In the genomic region with DNA sequence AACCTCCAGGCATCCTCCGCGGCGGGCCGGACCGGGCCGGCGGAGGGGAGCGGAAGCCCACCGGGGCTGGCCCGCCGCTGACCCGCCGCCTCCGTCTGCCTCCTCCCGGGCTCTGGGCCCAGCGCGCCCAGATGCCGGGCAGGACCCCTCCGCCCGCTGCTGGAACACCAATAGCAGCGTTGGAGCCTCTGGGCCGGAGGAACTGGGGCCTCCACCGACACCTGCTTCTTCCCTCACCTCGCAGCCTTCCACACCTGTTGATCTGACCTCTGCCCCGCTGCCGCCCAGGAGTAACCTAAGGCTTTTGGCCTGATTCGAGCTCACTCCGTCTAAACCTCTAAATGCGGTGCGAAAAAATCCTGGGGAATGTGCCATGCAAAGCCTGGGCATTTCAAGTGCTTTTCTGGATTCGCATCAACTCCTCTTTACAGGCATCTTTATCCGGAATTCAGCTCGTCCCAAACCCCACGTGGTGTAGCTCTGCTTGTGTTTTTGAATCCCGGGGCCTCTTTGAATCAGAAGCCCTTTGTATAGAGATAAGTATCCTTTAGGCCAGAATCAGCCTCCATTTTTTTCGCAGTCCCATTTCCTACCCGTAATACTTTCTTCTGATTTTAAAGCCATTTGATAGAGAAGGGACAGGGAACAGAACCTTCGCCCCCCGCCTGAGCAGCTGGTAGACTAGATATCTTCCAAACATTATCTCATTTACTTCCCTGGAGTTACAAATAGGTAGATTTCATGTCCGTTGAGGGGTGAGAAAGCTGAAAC, we compare ENCODE assay signal across 7 cellular contexts. TPM values are rescaled to one million over a fixed set of nuclear protein-coding genes. Genes with fewer than 3 reads are reported as not detected.
DNase-seq lines count a peak whose midpoint lies in the region; ATAC-seq and TF ChIP-seq lines count a peak whose summit lies in the region.

No MANE protein-coding gene starts in this region.

- H3K36me3 ChIP-seq in ovary = no peaks in the 10 kb centered on the region

- ATAC-seq in GM18519 (IDR thresholded peaks at IDR 0.05; ENCODE audit: low FRiP score, unreplicated experiment) (peak; percentile 21), HG03159 (IDR thresholded peaks at IDR 0.05; ENCODE audit: unreplicated experiment) (peak; percentile 26), activated B cell treated with CpG ODN at 0.5 μM for 24 hours (ENCODE audit: low read depth) (no peak), HG02642 (IDR thresholded peaks at IDR 0.05; ENCODE audit: poor library complexity, unreplicated experiment) (no peak)

- no peaks in the 10 kb centered on the region for H3K27me3 ChIP-seq in ovary

- intact Hi-C loops in activated B cell treated with CpG ODN at 0.5 μM for 24 hours (cut with micrococcal nuclease) (loop anchor here (1.0 to 10.0 kb wide), 10 partner anchors 35 to 1953 kb away; partner anchors contain the start of genes ABCD3, ALG14, GCLM and RWDD3), ovary (cut with DNase I) (loop anchor here (2.0 to 10.0 kb wide), 8 partner anchors 63 to 117 kb away; no protein-coding TSS in a partner anchor)

- H3K4me1 ChIP-seq in ovary (ENCODE audit: insufficient read depth) = peaks cover 16% of the 10 kb centered on the region

- H3K4me3 ChIP-seq in fibroblast of villous mesenchyme (ENCODE audit: low read depth, low read length) = peak overlapping the region; percentile 76
- peak overlapping the region; percentile 57 for H3K4me3 ChIP-seq in ovary

- H3K27ac Mint-ChIP-seq in activated B cell treated with CpG ODN at 0.5 μM for 24 hours = peak overlapping the region; percentile 86

- peaks cover 15% of the 10 kb centered on the region for H3K27me3 Mint-ChIP-seq in activated B cell treated with CpG ODN at 0.5 μM for 24 hours

- WGBS in ovary, 3 donors = 7 to 11% (median 10%) methylated on average over 28 to 40 of the region's 40 CpGs

- TF ChIP-seq CTCF in activated B cell treated with CpG ODN at 0.5 μM for 24 hours (IDR thresholded peaks at IDR 0.05) (no peak), fibroblast of villous mesenchyme (IDR thresholded peaks at IDR 0.05; ENCODE audit: insufficient read depth, low read depth, low read length) (no peak), ovary (IDR thresholded peaks at IDR 0.05) (no peak)

- H3K4me1 Mint-ChIP-seq in activated B cell treated with CpG ODN at 0.5 μM for 24 hours = peaks cover 30% of the 10 kb centered on the region

- H3K9me3 Mint-ChIP-seq in activated B cell treated with CpG ODN at 0.5 μM for 24 hours = no peaks in the 10 kb centered on the region

- no peaks in the 10 kb centered on the region for H3K36me3 Mint-ChIP-seq in activated B cell treated with CpG ODN at 0.5 μM for 24 hours (ENCODE audit: low read depth)

- peak overlapping the region; percentile 93 to 99 for H3K27ac ChIP-seq in ovary

- no peak for TF ChIP-seq EP300 in ovary (IDR thresholded peaks at IDR 0.05)

- POLR2A ChIA-PET in activated B cell treated with CpG ODN at 0.5 μM for 24 hours (lab: Charles Lee) = interaction anchor here (0.6 to 1.4 kb wide), 2 partner anchors 34 to 71 kb away, joined by 3 to 4 read pairs; no protein-coding TSS in a partner anchor

- H3K4me3 Mint-ChIP-seq in activated B cell treated with CpG ODN at 0.5 μM for 24 hours = peak overlapping the region; percentile 86

- TF ChIP-seq POLR2A in ovary (IDR thresholded peaks at IDR 0.05) = no peak

- CTCF ChIA-PET in activated B cell treated with CpG ODN at 0.5 μM for 24 hours (lab: Charles Lee) = interaction anchor here (0.9 to 1.8 kb wide), 2 partner anchors 34 to 114 kb away, joined by 3 to 5 read pairs; no protein-coding TSS in a partner anchor

- H3K9me3 ChIP-seq in ovary = no peaks in the 10 kb centered on the region

- DNase-seq in activated B cell treated with CpG ODN at 0.5 μM for 24 hours = no peak
- DNase-seq in fibroblast of villous mesenchyme (ENCODE audit: low read depth) = peak; percentile 63
- no peak for DNase-seq in ovary
- DNase-seq in dedifferentiated amniotic fluid mesenchymal stem cell (ENCODE audit: extremely low spot score) = no peak

RNA-seq across cellular contexts. Expression of gene CNN3, which starts 0.7 kb away (rescaled TPM):
- total RNA-seq in activated B cell treated with CpG ODN at 0.5 μM for 24 hours (6.2 and 11.8 TPM in 2 replicates), fibroblast of villous mesenchyme (354 and 485 TPM in 2 replicates), ovary (100 to 1,000 TPM; 168 to 332 (median 272) TPM)
- polyA plus RNA-seq in ovary = 100 to 1,000 TPM; 145 to 374 TPM

Comparison
In these comparisons a context has a peak if more than half of its experiments do, and no peak if none do; other contexts are left out.
1. ATAC-seq: peak in GM18519 (single experiment) and HG03159 (single experiment); none in activated B cell treated with CpG ODN at 0.5 μM for 24 hours (single experiment) and HG02642 (single experiment).
2. RNA of gene CNN3, which starts 0.7 kb away (total RNA-seq): 354 to 485 TPM in fibroblast of villous mesenchyme and 168 to 332 TPM in ovary; 6.2 to 11.8 TPM in activated B cell treated with CpG ODN at 0.5 μM for 24 hours; every median in the first group is over 10 times any median in the second.